ENCODE assay signal across 1 cellular context in the genomic region with DNA sequence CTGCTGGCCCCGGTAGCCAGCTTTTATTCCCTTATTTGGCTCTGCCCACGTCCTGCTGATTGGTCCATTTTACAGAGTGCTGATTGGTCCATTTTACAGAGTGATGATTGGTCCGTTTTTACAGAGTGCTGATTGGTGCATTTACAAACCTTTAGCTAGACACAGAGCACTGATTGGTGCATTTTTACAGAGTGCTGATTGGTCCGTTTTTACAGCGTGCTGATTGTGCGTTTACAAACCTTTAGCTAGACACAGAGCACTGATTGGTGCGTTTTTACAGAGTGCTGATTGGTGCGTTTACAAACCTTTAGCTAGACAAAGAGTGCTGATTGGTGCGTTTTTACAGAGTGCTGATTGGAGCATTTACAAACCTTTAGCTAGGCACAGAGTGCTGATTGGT. TPM values are rescaled to one million over a fixed set of nuclear protein-coding genes. Genes with fewer than 3 reads are reported as not detected.
"Had no signal": no experiment of that assay in that cellular context is flagged by ENCODE, and none has a peak within 500 bp of the region (broad histone marks: within the 10 kb centered on the region; RNA-seq: fewer than 3 reads in every experiment).

No MANE protein-coding gene starts in this region.

RNA-seq across cellular contexts. Expression of a gene that starts 30.6 kb away (rescaled TPM):
- total RNA-seq: HT-29 had no signal
